In the genomic region with DNA sequence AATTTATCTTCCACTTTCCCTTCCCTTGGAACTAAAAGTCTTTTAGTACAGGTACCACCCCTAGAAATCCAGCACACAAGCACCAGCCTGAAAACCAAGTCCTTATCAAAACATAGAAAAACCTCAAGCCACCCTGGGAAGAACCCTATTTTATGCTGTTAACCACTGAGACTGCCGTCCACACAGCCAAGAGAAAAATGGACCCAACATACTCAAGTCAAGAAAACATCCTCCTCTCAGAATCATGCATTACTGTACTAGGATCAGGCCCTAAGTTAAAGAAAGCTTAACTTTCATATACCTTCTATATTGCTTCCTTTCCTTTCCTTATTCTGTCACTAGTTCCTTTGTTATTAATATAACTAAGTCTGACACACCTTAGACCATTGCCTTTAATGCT, we compare ENCODE assay signal across 32 cellular contexts.
"Had no signal": no experiment of that assay in that cellular context is flagged by ENCODE, and none has a peak within 500 bp of the region (broad histone marks: within the 10 kb centered on the region; RNA-seq: fewer than 3 reads in every experiment).

No MANE protein-coding gene starts in this region.

- H3K27ac Mint-ChIP-seq: activated naive CD4-positive, alpha-beta T cell treated with anti-CD3 and anti-CD28 coated beads, Interleukin-2, amount 10 ng/mL, durations not matched to agents 7 days and 5 days; mesothelial cell of epicardium; naive B cell; stimulated activated naive B cell treated with anti-CD40 and anti-IgM and Interleukin-4, amounts not matched to agents 10 μg/mL and 1 μg/mL and 100 μg/mL, for 72 hours had no signal

- H3K36me3 ChIP-seq: breast epithelium, esophagus muscularis mucosa, heart left ventricle, sigmoid colon, tibial nerve had no signal

- H3K27me3 ChIP-seq: breast epithelium, esophagus muscularis mucosa, foreskin keratinocyte, heart left ventricle, sigmoid colon, tibial nerve had no signal

- H3K4me1 Mint-ChIP-seq: neural crest cell had no signal

- H3K4me3 ChIP-seq: breast epithelium, esophagus muscularis mucosa, heart left ventricle, psoas muscle, sigmoid colon, smooth muscle cell, tibial nerve had no signal

- FAIRE-seq: kidney, TTC549 had no signal

- H3K9me3 ChIP-seq: esophagus muscularis mucosa, psoas muscle, sigmoid colon, tibial nerve had no signal

- H3K27ac ChIP-seq: breast epithelium, esophagus muscularis mucosa, foreskin keratinocyte, heart left ventricle, parathyroid adenoma, psoas muscle, sigmoid colon, tibial nerve, VCaP had no signal

- H3K4me1 ChIP-seq: breast epithelium, esophagus muscularis mucosa, foreskin keratinocyte, heart left ventricle, parathyroid adenoma, psoas muscle, sigmoid colon, tibial nerve had no signal

- H3K36me3 Mint-ChIP-seq: activated naive CD4-positive, alpha-beta T cell treated with anti-CD3 and anti-CD28 coated beads, Interleukin-2, amount 10 ng/mL, durations not matched to agents 7 days and 5 days; naive B cell had no signal

- ATAC-seq: activated T-cell treated with anti-CD3 and anti-CD28 coated beads, Interleukin-2, amount 50 U/mL, for 4 hours; foreskin keratinocyte; heart left ventricle; left colon; psoas muscle; stimulated activated naive B cell treated with anti-CD40 and anti-IgM and Interleukin-4, amounts not matched to agents 10 μg/mL and 1 μg/mL and 100 μg/mL, for 72 hours had no signal

- DNase-seq: activated CD4-positive, alpha-beta T cell treated with anti-CD3 and anti-CD28 coated beads for 4 hours; activated CD4-positive, alpha-beta T cell treated with anti-CD3 and anti-CD28 coated beads, Interleukin-2, amount 50 U/mL, for 4 hours; activated CD8-positive, alpha-beta memory T cell treated with anti-CD3 and anti-CD28 coated beads, Interleukin-2, amount 50 U/mL, for 4 hours; activated effector memory CD4-positive, alpha-beta T cell treated with anti-CD3 and anti-CD28 coated beads, Interleukin-2, amount 50 U/mL, for 16 hours; activated naive CD4-positive, alpha-beta T cell treated with anti-CD3 and anti-CD28 coated beads, Interleukin-2, amount 10 ng/mL, durations not matched to agents 7 days and 5 days; activated T-cell treated with anti-CD3 and anti-CD28 coated beads, Interleukin-2, amount 50 U/mL, for 4 hours; amygdala; central memory CD4-positive, alpha-beta T cell; foreskin keratinocyte; heart left ventricle; hypothalamus; kidney; left colon; mammary epithelial cell; naive B cell; nucleus accumbens; psoas muscle; sigmoid colon; stimulated activated CD4-positive, alpha-beta T cell treated with anti-CD3 and anti-CD28 coated beads, Interleukin-1b, Interleukin-23, amount 100 ng/mL, for 48 hours; stimulated activated CD4-positive, alpha-beta T cell treated with anti-CD3 and anti-CD28 coated beads, Interleukin-4, amount 100 ng/mL, for 4 hours; stimulated activated CD8-positive, alpha-beta memory T cell treated with anti-CD3 and anti-CD28 coated beads, Interleukin-4, amount 100 ng/mL, for 48 hours; stimulated activated naive B cell treated with anti-CD40 and anti-IgM and Interleukin-4, amounts not matched to agents 10 μg/mL and 1 μg/mL and 100 μg/mL, for 72 hours; T-helper 1 cell had no signal

- H3K4me3 Mint-ChIP-seq: activated naive CD4-positive, alpha-beta T cell treated with anti-CD3 and anti-CD28 coated beads, Interleukin-2, amount 10 ng/mL, durations not matched to agents 7 days and 5 days; activated T-cell treated with anti-CD3 and anti-CD28 coated beads, Interleukin-2, amount 50 U/mL, for 4 hours; mesothelial cell of epicardium; naive B cell; neural crest cell; stimulated activated naive B cell treated with anti-CD40 and anti-IgM and Interleukin-4, amounts not matched to agents 10 μg/mL and 1 μg/mL and 100 μg/mL, for 72 hours had no signal
